ENCODE assay signal across 9 cellular contexts in genomic region chr14:77088219-77088618, GRCh38. TPM values are rescaled to one million over a fixed set of nuclear protein-coding genes. Genes with fewer than 3 reads are reported as not detected.
DNase-seq lines count a peak whose midpoint lies in the region; ATAC-seq, FAIRE-seq and TF ChIP-seq lines count a peak whose summit lies in the region.
"Had no signal": no experiment of that assay in that cellular context is flagged by ENCODE, and none has a peak within 500 bp of the region (broad histone marks: within the 10 kb centered on the region; RNA-seq: fewer than 3 reads in every experiment).

No MANE protein-coding gene starts in this region.

- DNase-seq in HPDE6-E6E7 (ENCODE audit: extremely low spot score) (peak; percentile 95), NCI-H748 (lab: John Stamatoyannopoulos, UW; ENCODE audit: unreplicated experiment) (peak; percentile 98), iPS DF 4.7 (ENCODE audit: extremely low read depth, low spot score) (peak; percentile 96), small intestine (peak; percentile 90), BE2C (no peak), brain microvascular endothelial cell (no peak)
- DNase-seq: activated naive CD4-positive, alpha-beta T cell had no signal

- no peak overlapping the region for H3K4me3 ChIP-seq in small intestine (ENCODE audit: low read depth in 1 of 2, low read length in 2 of 2)
- no peak overlapping the region for H3K4me3 ChIP-seq in BE2C (ENCODE audit: low read depth, low read length)
- H3K4me3 ChIP-seq in brain microvascular endothelial cell (ENCODE audit: low read depth, low read length) = no peak overlapping the region

- ATAC-seq in GM18907 (IDR thresholded peaks at IDR 0.05; ENCODE audit: unreplicated experiment) (no peak), GM19324 (IDR thresholded peaks at IDR 0.05; ENCODE audit: low FRiP score, unreplicated experiment) (no peak)

- 12 to 51% (median 34%) methylated on average over 5 of the region's 5 CpGs for whole genome bisulfite sequencing in small intestine, 3 donors

- no peaks in the 10 kb centered on the region for H3K9me3 ChIP-seq in small intestine (ENCODE audit: control insufficient read depth, low read depth)
- peaks cover 10% of the 10 kb centered on the region for H3K9me3 ChIP-seq in BE2C

- H3K36me3 ChIP-seq in small intestine (ENCODE audit: control insufficient read depth in 2 of 2, insufficient read depth in 2 of 2, low read length in 2 of 2) = no peaks in the 10 kb centered on the region
- H3K36me3 ChIP-seq in BE2C = no peaks in the 10 kb centered on the region
- H3K36me3 ChIP-seq in brain microvascular endothelial cell (replicated peaks) = no peaks in the 10 kb centered on the region

- H3K27ac ChIP-seq in small intestine (ENCODE audit: low read depth in 1 of 2, low read length in 1 of 2) (no peak overlapping the region), brain microvascular endothelial cell (no peak overlapping the region)

- FAIRE-seq in small intestine (lab: Jason Lieb, UNC) = no peak

- no peaks in the 10 kb centered on the region for H3K4me1 ChIP-seq in small intestine (ENCODE audit: control insufficient read depth in 2 of 2, insufficient read depth in 1 of 2, low read depth in 1 of 2, low read length in 1 of 2)
- H3K4me1 ChIP-seq in BE2C = no peaks in the 10 kb centered on the region

- in situ Hi-C loops in brain microvascular endothelial cell (cut with HindIII; ENCODE audit: low pct_ligation_motif_present, low sequenced_read_pairs) = no loop called here

- TF ChIP-seq CTCF in BE2C (IDR thresholded peaks at IDR 0.05; ENCODE audit: low read depth, low read length) (no peak), brain microvascular endothelial cell (IDR thresholded peaks at IDR 0.05; ENCODE audit: low read depth, low read length, missing control alignments) (no peak)

- H3K27me3 ChIP-seq in small intestine (ENCODE audit: control insufficient read depth in 2 of 2, insufficient read depth in 2 of 2, low read length in 2 of 2) (no peaks in the 10 kb centered on the region), BE2C (no peaks in the 10 kb centered on the region), brain microvascular endothelial cell (replicated peaks) (no peaks in the 10 kb centered on the region)

RNA-seq across cellular contexts. Expression of gene CIPC, which starts 9.8 kb away (rescaled TPM):
- 1 to 10 TPM; 7.6 to 9.2 (median 8.5) TPM for polyA plus RNA-seq in small intestine
- polyA plus RNA-seq in BE2C (2012; ENCODE audit: insufficient read depth, insufficient read length, low read depth) = 28.9 TPM

RNA-seq across cellular contexts. Expression of gene ZDHHC22, which starts 53.4 kb away (rescaled TPM):
- under 1 TPM in 1 of 3 donors, not detected in 2; 0.33 TPM for polyA plus RNA-seq in small intestine
- 4.3 TPM for polyA plus RNA-seq in BE2C (2012; ENCODE audit: insufficient read depth, insufficient read length, low read depth)

RNA-seq across cellular contexts. Expression of gene IRF2BPL, which starts 59.7 kb away (rescaled TPM):
- polyA plus RNA-seq in small intestine = 10 to 100 TPM in 1 of 3 donors, 1 to 10 TPM in 2; 2.0 to 14.3 (median 3.2) TPM
- polyA plus RNA-seq in BE2C (2012; ENCODE audit: insufficient read depth, insufficient read length, low read depth) = 148 TPM

Comparison
In these comparisons a context has a peak if more than half of its experiments do, and no peak if none do; other contexts are left out.
1. DNase-seq: peak in HPDE6-E6E7 (single experiment), NCI-H748 (single experiment), iPS DF 4.7 (single experiment) and small intestine (single experiment); none in BE2C (single experiment) and brain microvascular endothelial cell (single experiment).